7 cellular contexts compared by ENCODE assay signal in the genomic region with DNA sequence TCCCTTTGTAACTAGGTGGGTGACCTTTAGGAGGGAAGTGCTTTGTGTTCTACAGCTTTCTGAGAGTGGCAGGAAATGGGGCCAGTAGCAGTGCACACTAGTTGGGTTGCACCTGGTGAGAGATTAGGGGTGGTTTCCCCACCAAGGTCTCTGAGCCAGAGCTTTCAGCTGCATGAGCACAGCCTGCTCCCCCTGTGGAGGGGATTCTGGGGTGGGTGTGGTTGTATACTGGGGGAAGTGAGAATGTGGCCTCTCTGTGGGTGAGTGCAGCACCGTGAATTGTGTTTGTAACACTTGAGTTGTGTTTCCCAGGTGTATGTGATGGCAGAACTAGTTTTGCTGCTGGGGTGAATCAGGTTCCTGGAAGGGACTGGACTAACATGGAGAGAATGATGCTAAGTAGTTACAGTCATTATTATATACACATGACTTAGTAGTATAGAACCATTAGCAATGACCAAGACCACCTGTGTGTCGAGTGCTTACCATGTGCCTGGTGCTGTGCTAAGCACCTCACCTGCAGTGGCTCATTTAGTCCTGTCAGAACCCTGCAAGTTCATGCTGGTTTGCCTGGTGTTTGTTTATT. TPM values are rescaled to one million over a fixed set of nuclear protein-coding genes. Genes with fewer than 3 reads are reported as not detected.
DNase-seq lines count a peak whose midpoint lies in the region; ATAC-seq and TF ChIP-seq lines count a peak whose summit lies in the region.

No MANE protein-coding gene starts in this region.

- H3K27me3 ChIP-seq in OCI-LY1 (ENCODE audit: insufficient read depth, low read length) (no peaks in the 10 kb centered on the region), upper lobe of right lung (no peaks in the 10 kb centered on the region)

- no peaks in the 10 kb centered on the region for H3K9me3 ChIP-seq in OCI-LY1 (ENCODE audit: low read length)
- H3K9me3 ChIP-seq in upper lobe of right lung: no peaks in the 10 kb centered on the region

- no peaks in the 10 kb centered on the region for H4K20me1 ChIP-seq in OCI-LY1 (ENCODE audit: insufficient read depth, low read length)

- H3K9me3 Mint-ChIP-seq in activated naive CD8-positive, alpha-beta T cell treated with anti-CD3 and anti-CD28 coated beads, Interleukin-2, amount 50 U/mL, for 24 hours: no peaks in the 10 kb centered on the region

- DNase-seq in activated naive CD8-positive, alpha-beta T cell treated with anti-CD3 and anti-CD28 coated beads, Interleukin-2, amount 50 U/mL, for 24 hours: peak; percentile 70
- DNase-seq in mesenteric fat pad (ENCODE audit: low spot score) (peak; percentile 84), upper lobe of right lung (no peak), UCSD-AML1 (lab: John Stamatoyannopoulos, UW; ENCODE audit: unreplicated experiment) (no peak)

- H3K79me2 ChIP-seq in OCI-LY1 (ENCODE audit: insufficient read depth, low read length): no peaks in the 10 kb centered on the region

- H3K36me3 Mint-ChIP-seq in activated naive CD8-positive, alpha-beta T cell treated with anti-CD3 and anti-CD28 coated beads, Interleukin-2, amount 50 U/mL, for 24 hours (ENCODE audit: low read depth): peaks cover 11% of the 10 kb centered on the region

- H3K4me3 Mint-ChIP-seq in activated naive CD8-positive, alpha-beta T cell treated with anti-CD3 and anti-CD28 coated beads, Interleukin-2, amount 50 U/mL, for 24 hours: peak overlapping the region; percentile 62

- H3F3A ChIP-seq in OCI-LY1 (ENCODE audit: insufficient read depth, low read length): 0 out of 2 replicates have a peak, but pooled peaks cover 6% of the 10 kb centered on the region

- H3K9me2 ChIP-seq in OCI-LY1 (ENCODE audit: low read depth, low read length): no peaks in the 10 kb centered on the region

- H3K27ac ChIP-seq in OCI-LY1 (ENCODE audit: low read depth, low read length, poor library complexity, severe bottlenecking) (peak overlapping the region; percentile 98), upper lobe of right lung (peak overlapping the region; percentile 81)

- H3K4me3 ChIP-seq in OCI-LY1 (ENCODE audit: low read depth, low read length, poor library complexity, severe bottlenecking) (peak overlapping the region; percentile 63), upper lobe of right lung (peak overlapping the region; percentile 53)

- H3K4me1 ChIP-seq in OCI-LY1 (ENCODE audit: insufficient read depth, low read length, severe bottlenecking) (peaks cover 67% of the 10 kb centered on the region), upper lobe of right lung (peaks cover 31% of the 10 kb centered on the region)

- no peaks in the 10 kb centered on the region for H3K27me3 Mint-ChIP-seq in activated naive CD8-positive, alpha-beta T cell treated with anti-CD3 and anti-CD28 coated beads, Interleukin-2, amount 50 U/mL, for 24 hours

- peaks cover 52% of the 10 kb centered on the region for H3K4me1 Mint-ChIP-seq in activated naive CD8-positive, alpha-beta T cell treated with anti-CD3 and anti-CD28 coated beads, Interleukin-2, amount 50 U/mL, for 24 hours

- H3K36me3 ChIP-seq in OCI-LY1 (ENCODE audit: insufficient read depth, low read length) (no peaks in the 10 kb centered on the region), upper lobe of right lung (peaks cover 12% of the 10 kb centered on the region)

- ATAC-seq in GM18870 (IDR thresholded peaks at IDR 0.05; ENCODE audit: unreplicated experiment) (peak; percentile 76), HG02588 (IDR thresholded peaks at IDR 0.05; ENCODE audit: unreplicated experiment) (peak; percentile 64), upper lobe of right lung (no peak)
- ATAC-seq in activated naive CD8-positive, alpha-beta T cell treated with anti-CD3 and anti-CD28 coated beads, Interleukin-2, amount 50 U/mL, for 24 hours: peak; percentile 65

- intact Hi-C loops in upper lobe of right lung (cut with DNase I): loop anchor here (10.0 kb wide), 1 partner anchor 59 kb away; no protein-coding TSS in a partner anchor

- peak overlapping the region; percentile 98 for H3K4me2 ChIP-seq in OCI-LY1 (ENCODE audit: low read length)

- no peak overlapping the region for H2AFZ ChIP-seq in OCI-LY1 (ENCODE audit: low read length)

- H3K9ac ChIP-seq in OCI-LY1 (ENCODE audit: low read length): peak overlapping the region; percentile 75; the same call in 1 of the 2 replicates

- TF ChIP-seq CTCF in OCI-LY1 (IDR thresholded peaks at IDR 0.05; ENCODE audit: low read length) (no peak), upper lobe of right lung (IDR thresholded peaks at IDR 0.05) (no peak)

- H3K27ac Mint-ChIP-seq in activated naive CD8-positive, alpha-beta T cell treated with anti-CD3 and anti-CD28 coated beads, Interleukin-2, amount 50 U/mL, for 24 hours: peak overlapping the region; percentile 88

RNA-seq across cellular contexts. Expression of gene CXXC5, which starts 11.8 kb away (rescaled TPM):
- 33.0 TPM for total RNA-seq in mesenteric fat pad
- total RNA-seq in upper lobe of right lung: 30.6 TPM

Comparison
In these comparisons a context has a peak if more than half of its experiments do, and no peak if none do; other contexts are left out.
1. DNase-seq: peak in activated naive CD8-positive, alpha-beta T cell treated with anti-CD3 and anti-CD28 coated beads, Interleukin-2, amount 50 U/mL, for 24 hours (single experiment) and mesenteric fat pad (single experiment); none in upper lobe of right lung (single experiment) and UCSD-AML1 (single experiment).